39 cellular contexts compared by ENCODE assay signal in genomic region chr10:28049286-28049685, GRCh38. TPM values are rescaled to one million over a fixed set of nuclear protein-coding genes. Genes with fewer than 3 reads are reported as not detected.
"Had no signal": no experiment of that assay in that cellular context is flagged by ENCODE, and none has a peak within 500 bp of the region (broad histone marks: within the 10 kb centered on the region; RNA-seq: fewer than 3 reads in every experiment).

No MANE protein-coding gene starts in this region.

- H3K4me3 ChIP-seq: ascending aorta, cardiac muscle cell had no signal

- H3K36me3 Mint-ChIP-seq: WTC11 had no signal

- H3K27ac Mint-ChIP-seq: activated CD4-positive, alpha-beta memory T cell treated with anti-CD3 and anti-CD28 coated beads, Interleukin-2, amount 10 ng/mL, durations not matched to agents 7 days and 5 days; activated CD4-positive, alpha-beta T cell treated with anti-CD3 and anti-CD28 coated beads for 36 hours; activated CD4-positive, alpha-beta T cell treated with anti-CD3 and anti-CD28 coated beads, Interleukin-2, amount 10 ng/mL, durations not matched to agents 7 days and 5 days; activated CD8-positive, alpha-beta memory T cell treated with anti-CD3 and anti-CD28 coated beads, Interleukin-2, amount 10 ng/mL, durations not matched to agents 7 days and 5 days; activated CD8-positive, alpha-beta T cell treated with anti-CD3 and anti-CD28 coated beads, Interleukin-2, amount 10 ng/mL, durations not matched to agents 7 days and 5 days; activated naive CD4-positive, alpha-beta T cell treated with anti-CD3 and anti-CD28 coated beads, Interleukin-2, amount 10 ng/mL, durations not matched to agents 7 days and 5 days; activated naive CD4-positive, alpha-beta T cell treated with anti-CD3 and anti-CD28 coated beads, Interleukin-2, amount 50 U/mL, for 24 hours; activated naive CD8-positive, alpha-beta T cell; activated naive CD8-positive, alpha-beta T cell treated with anti-CD3 and anti-CD28 coated beads, Interleukin-2, amount 10 ng/mL, durations not matched to agents 7 days and 5 days; activated naive CD8-positive, alpha-beta T cell treated with anti-CD3 and anti-CD28 coated beads, Interleukin-2, amount 50 U/mL, for 24 hours; activated T-cell treated with anti-CD3 and anti-CD28 coated beads, Interleukin-2, amount 50 U/mL, for 24 hours; activated T-helper 2 cell treated with anti-CD3 and anti-CD28 coated beads, Interferon-gamma antibody, Interleukin-2, Interleukin-4, amounts not matched to agents 10 μg/mL and 5 μg/mL and 100 μg/mL, durations not matched to agents 14 hours and 24 hours and 36 hours; brain; T-helper 1 cell treated with Interleukin-12 subunit alpha and Interleukin-12 subunit beta and Interleukin-4 antibody, amounts not matched to agents 30 μg/mL and 1 μg/mL, for 36 hours; T-helper 2 cell treated with Interferon-gamma antibody and Interleukin-4, amounts not matched to agents 5 μg/mL and 100 μg/mL, for 36 hours; WTC11 had no signal

- H3K27ac ChIP-seq: ascending aorta, cardiac muscle cell, WERI-Rb-1 had no signal

- H3K9me3 Mint-ChIP-seq: activated CD4-positive, alpha-beta T cell treated with anti-CD3 and anti-CD28 coated beads, Interleukin-2, amount 10 ng/mL, durations not matched to agents 7 days and 5 days; activated naive CD4-positive, alpha-beta T cell treated with anti-CD3 and anti-CD28 coated beads, Interleukin-2, amount 10 ng/mL, durations not matched to agents 7 days and 5 days; activated naive CD4-positive, alpha-beta T cell treated with anti-CD3 and anti-CD28 coated beads, Interleukin-2, amount 50 U/mL, for 24 hours; activated T-helper 2 cell treated with anti-CD3 and anti-CD28 coated beads, Interferon-gamma antibody, Interleukin-2, Interleukin-4, amounts not matched to agents 10 μg/mL and 5 μg/mL and 100 μg/mL, durations not matched to agents 14 hours and 24 hours and 36 hours; brain; central memory CD8-positive, alpha-beta T cell; T-helper 1 cell treated with Interleukin-12 subunit alpha and Interleukin-12 subunit beta and Interleukin-4 antibody, amounts not matched to agents 30 μg/mL and 1 μg/mL, for 36 hours; T-helper 2 cell treated with Interferon-gamma antibody and Interleukin-4, amounts not matched to agents 5 μg/mL and 100 μg/mL, for 36 hours had no signal

- H3K9me3 ChIP-seq: ascending aorta had no signal

- H3K4me3 Mint-ChIP-seq: activated CD4-positive, alpha-beta memory T cell treated with anti-CD3 and anti-CD28 coated beads, Interleukin-2, amount 10 ng/mL, durations not matched to agents 7 days and 5 days; activated CD4-positive, alpha-beta T cell treated with anti-CD3 and anti-CD28 coated beads for 36 hours; activated CD4-positive, alpha-beta T cell treated with anti-CD3 and anti-CD28 coated beads, Interleukin-2, amount 10 ng/mL, durations not matched to agents 7 days and 5 days; activated CD8-positive, alpha-beta memory T cell treated with anti-CD3 and anti-CD28 coated beads, Interleukin-2, amount 10 ng/mL, durations not matched to agents 7 days and 5 days; activated CD8-positive, alpha-beta T cell treated with anti-CD3 and anti-CD28 coated beads, Interleukin-2, amount 10 ng/mL, durations not matched to agents 7 days and 5 days; activated naive CD4-positive, alpha-beta T cell treated with anti-CD3 and anti-CD28 coated beads, Interleukin-2, amount 10 ng/mL, durations not matched to agents 7 days and 5 days; activated naive CD4-positive, alpha-beta T cell treated with anti-CD3 and anti-CD28 coated beads, Interleukin-2, amount 50 U/mL, for 24 hours; activated naive CD8-positive, alpha-beta T cell; activated naive CD8-positive, alpha-beta T cell treated with anti-CD3 and anti-CD28 coated beads, Interleukin-2, amount 10 ng/mL, durations not matched to agents 7 days and 5 days; activated naive CD8-positive, alpha-beta T cell treated with anti-CD3 and anti-CD28 coated beads, Interleukin-2, amount 50 U/mL, for 24 hours; activated T-cell treated with anti-CD3 and anti-CD28 coated beads, Interleukin-2, amount 50 U/mL, for 24 hours; brain; central memory CD8-positive, alpha-beta T cell; T-helper 1 cell treated with Interleukin-12 subunit alpha and Interleukin-12 subunit beta and Interleukin-4 antibody, amounts not matched to agents 30 μg/mL and 1 μg/mL, for 36 hours; T-helper 2 cell treated with Interferon-gamma antibody and Interleukin-4, amounts not matched to agents 5 μg/mL and 100 μg/mL, for 36 hours; WTC11 had no signal

- ATAC-seq: activated CD4-positive, alpha-beta T cell treated with anti-CD3 and anti-CD28 coated beads for 36 hours; activated CD4-positive, CD25-positive, alpha-beta regulatory T cell treated with anti-CD3 and anti-CD28 coated beads, Interleukin-2, amount 50 U/mL, for 24 hours; activated CD8-positive, alpha-beta memory T cell treated with anti-CD3 and anti-CD28 coated beads, Interleukin-2, amount 10 ng/mL, durations not matched to agents 7 days and 5 days; activated CD8-positive, alpha-beta T cell treated with anti-CD3 and anti-CD28 coated beads, Interleukin-2, amount 10 ng/mL, durations not matched to agents 7 days and 5 days; activated naive CD8-positive, alpha-beta T cell treated with anti-CD3 and anti-CD28 coated beads, Interleukin-2, amount 50 U/mL, for 24 hours; WTC11 had no signal

- H3K36me3 ChIP-seq: ascending aorta, cardiac muscle cell, WERI-Rb-1 had no signal

- H3K4me1 Mint-ChIP-seq: activated CD4-positive, alpha-beta memory T cell treated with anti-CD3 and anti-CD28 coated beads, Interleukin-2, amount 10 ng/mL, durations not matched to agents 7 days and 5 days; activated CD4-positive, alpha-beta T cell treated with anti-CD3 and anti-CD28 coated beads for 36 hours; activated CD4-positive, alpha-beta T cell treated with anti-CD3 and anti-CD28 coated beads, Interleukin-2, amount 10 ng/mL, durations not matched to agents 7 days and 5 days; activated CD8-positive, alpha-beta memory T cell treated with anti-CD3 and anti-CD28 coated beads, Interleukin-2, amount 10 ng/mL, durations not matched to agents 7 days and 5 days; activated naive CD4-positive, alpha-beta T cell treated with anti-CD3 and anti-CD28 coated beads, Interleukin-2, amount 10 ng/mL, durations not matched to agents 7 days and 5 days; activated naive CD4-positive, alpha-beta T cell treated with anti-CD3 and anti-CD28 coated beads, Interleukin-2, amount 50 U/mL, for 24 hours; activated naive CD8-positive, alpha-beta T cell treated with anti-CD3 and anti-CD28 coated beads, Interleukin-2, amount 10 ng/mL, durations not matched to agents 7 days and 5 days; activated naive CD8-positive, alpha-beta T cell treated with anti-CD3 and anti-CD28 coated beads, Interleukin-2, amount 50 U/mL, for 24 hours; central memory CD8-positive, alpha-beta T cell had no signal

- DNase-seq: activated CD4-positive, alpha-beta memory T cell treated with anti-CD3 and anti-CD28 coated beads, Interleukin-2, amount 10 ng/mL, durations not matched to agents 7 days and 5 days; activated CD4-positive, alpha-beta T cell treated with anti-CD3 and anti-CD28 coated beads for 1 hour; activated CD4-positive, alpha-beta T cell treated with anti-CD3 and anti-CD28 coated beads for 36 hours; activated CD4-positive, alpha-beta T cell treated with anti-CD3 and anti-CD28 coated beads for 48 hours; activated CD4-positive, alpha-beta T cell treated with anti-CD3 and anti-CD28 coated beads, Interleukin-2, amount 10 ng/mL, durations not matched to agents 7 days and 5 days; activated CD4-positive, alpha-beta T cell treated with anti-CD3 and anti-CD28 coated beads, Interleukin-2, amount 50 U/mL, for 48 hours; activated CD4-positive, CD25-positive, alpha-beta regulatory T cell; activated CD8-positive, alpha-beta memory T cell treated with anti-CD3 and anti-CD28 coated beads for 24 hours; activated CD8-positive, alpha-beta memory T cell treated with anti-CD3 and anti-CD28 coated beads, Interleukin-2, amount 10 ng/mL, durations not matched to agents 7 days and 5 days; activated CD8-positive, alpha-beta memory T cell treated with anti-CD3 and anti-CD28 coated beads, Interleukin-2, amount 50 U/mL, for 48 hours; activated CD8-positive, alpha-beta T cell treated with anti-CD3 and anti-CD28 coated beads, Interleukin-2, amount 10 ng/mL, durations not matched to agents 7 days and 5 days; activated effector memory CD4-positive, alpha-beta T cell treated with Interleukin-2 at 50 U/mL for 16 hours; activated gamma-delta T cell; activated naive CD4-positive, alpha-beta T cell treated with anti-CD3 and anti-CD28 coated beads, Interleukin-2, amount 10 ng/mL, durations not matched to agents 7 days and 5 days; activated naive CD4-positive, alpha-beta T cell treated with Interleukin-2 at 50 U/mL for 16 hours; activated naive CD8-positive, alpha-beta T cell treated with anti-CD3 and anti-CD28 coated beads, Interleukin-2, amount 10 ng/mL, durations not matched to agents 7 days and 5 days; activated naive CD8-positive, alpha-beta T cell treated with anti-CD3 and anti-CD28 coated beads, Interleukin-2, amount 50 U/mL, for 24 hours; activated T-cell treated with anti-CD3 and anti-CD28 coated beads, Interleukin-2, amount 50 U/mL, for 24 hours; activated T-cell treated with anti-CD3 and anti-CD28 coated beads, Interleukin-2, amount 50 U/mL, for 48 hours; amygdala; anterior cingulate cortex; caudate nucleus; cerebellar nuclear complex; T-helper 1 cell; T-helper 2 cell; T-helper 9 cell; WERI-Rb-1 had no signal

- H3K27me3 Mint-ChIP-seq: activated CD4-positive, alpha-beta memory T cell treated with anti-CD3 and anti-CD28 coated beads, Interleukin-2, amount 10 ng/mL, durations not matched to agents 7 days and 5 days; activated CD4-positive, alpha-beta T cell treated with anti-CD3 and anti-CD28 coated beads for 36 hours; activated CD4-positive, alpha-beta T cell treated with anti-CD3 and anti-CD28 coated beads, Interleukin-2, amount 10 ng/mL, durations not matched to agents 7 days and 5 days; activated CD8-positive, alpha-beta memory T cell treated with anti-CD3 and anti-CD28 coated beads, Interleukin-2, amount 10 ng/mL, durations not matched to agents 7 days and 5 days; activated naive CD4-positive, alpha-beta T cell treated with anti-CD3 and anti-CD28 coated beads, Interleukin-2, amount 10 ng/mL, durations not matched to agents 7 days and 5 days; activated naive CD4-positive, alpha-beta T cell treated with anti-CD3 and anti-CD28 coated beads, Interleukin-2, amount 50 U/mL, for 24 hours; activated naive CD8-positive, alpha-beta T cell; activated naive CD8-positive, alpha-beta T cell treated with anti-CD3 and anti-CD28 coated beads, Interleukin-2, amount 10 ng/mL, durations not matched to agents 7 days and 5 days; activated naive CD8-positive, alpha-beta T cell treated with anti-CD3 and anti-CD28 coated beads, Interleukin-2, amount 50 U/mL, for 24 hours; activated T-cell treated with anti-CD3 and anti-CD28 coated beads, Interleukin-2, amount 50 U/mL, for 24 hours; brain; central memory CD8-positive, alpha-beta T cell had no signal

- H3K27me3 ChIP-seq: ascending aorta, cardiac muscle cell had no signal

RNA-seq across cellular contexts. Expression of gene ODAD2, which starts 50.4 kb away (rescaled TPM):
- total RNA-seq: activated CD4-positive, alpha-beta memory T cell treated with anti-CD3 and anti-CD28 coated beads, Interleukin-2, amount 10 ng/mL, durations not matched to agents 7 days and 5 days; activated CD4-positive, alpha-beta T cell treated with anti-CD3 and anti-CD28 coated beads, Interleukin-2, amount 10 ng/mL, durations not matched to agents 7 days and 5 days; activated CD8-positive, alpha-beta memory T cell treated with anti-CD3 and anti-CD28 coated beads, Interleukin-2, amount 10 ng/mL, durations not matched to agents 7 days and 5 days; activated CD8-positive, alpha-beta T cell treated with anti-CD3 and anti-CD28 coated beads, Interleukin-2, amount 10 ng/mL, durations not matched to agents 7 days and 5 days; activated naive CD8-positive, alpha-beta T cell treated with anti-CD3 and anti-CD28 coated beads, Interleukin-2, amount 10 ng/mL, durations not matched to agents 7 days and 5 days; activated T-helper 2 cell treated with anti-CD3 and anti-CD28 coated beads, Interferon-gamma antibody, Interleukin-2, Interleukin-4, amounts not matched to agents 10 μg/mL and 5 μg/mL and 100 μg/mL, durations not matched to agents 14 hours and 24 hours and 36 hours; ascending aorta; bronchial epithelial cell had no signal
